18 cellular contexts compared by ENCODE assay signal in genomic region chr11:61785837-61786402, GRCh38. TPM values are rescaled to one million over a fixed set of nuclear protein-coding genes. Genes with fewer than 3 reads are reported as not detected.
A peak's percentile ranks its signal among the peaks of the same experiment; 100 is the strongest.
DNase-seq lines count a peak whose midpoint lies in the region; ATAC-seq and TF ChIP-seq lines count a peak whose summit lies in the region.
"Had no signal": no experiment of that assay in that cellular context is flagged by ENCODE, and none has a peak within 500 bp of the region (broad histone marks: within the 10 kb centered on the region; RNA-seq: fewer than 3 reads in every experiment).

No MANE protein-coding gene starts in this region.

- no peak overlapping the region for H4K5ac ChIP-seq in H9 (ENCODE audit: insufficient read length, low read depth, low read length)

- no peak overlapping the region for H2BK12ac ChIP-seq in H9 (ENCODE audit: insufficient read length, low read depth, low read length)

- no peak overlapping the region for H3K23ac ChIP-seq in H9 (ENCODE audit: insufficient read length, low read depth, low read length)

- H3K79me2 ChIP-seq in H9 (ENCODE audit: insufficient read depth, low read length) = no peaks in the 10 kb centered on the region

- no peak overlapping the region for H3K14ac ChIP-seq in H9 (ENCODE audit: insufficient read depth, low read length)

- ATAC-seq in stimulated activated memory B cell treated with anti-CD40 and anti-IgM and Interleukin-4, amounts not matched to agents 10 μg/mL and 1 μg/mL and 100 μg/mL, for 72 hours = peak; percentile 42
- ATAC-seq in left lung (no peak), HG03520 (IDR thresholded peaks at IDR 0.05; ENCODE audit: unreplicated experiment) (no peak)
- ATAC-seq: activated CD4-positive, CD25-positive, alpha-beta regulatory T cell treated with anti-CD3 and anti-CD28 coated beads, Interleukin-2, amount 50 U/mL, for 24 hours; effector memory CD8-positive, alpha-beta T cell had no signal

- H3K9me3 ChIP-seq in H9 (ENCODE audit: control insufficient read depth, low read depth, low read length) (no peaks in the 10 kb centered on the region), left lung (no peaks in the 10 kb centered on the region)
- H3K9me3 ChIP-seq: ovary, SJCRH30, upper lobe of left lung had no signal

- no peak overlapping the region for H2BK120ac ChIP-seq in H9 (ENCODE audit: low read depth, low read length, poor library complexity, severe bottlenecking)

- intact Hi-C loops in left lung (cut with DNase I) = no loop called here

- DNase-seq in H9 (peak; percentile 26), germinal center (ENCODE audit: low spot score) (peak; percentile 57), left lung (no peak), hippocampal formation (lab: John Stamatoyannopoulos, UW) (no peak)
- DNase-seq: activated effector memory CD4-positive, alpha-beta T cell treated with Interleukin-2 at 50 U/mL for 16 hours; caudate nucleus; effector memory CD8-positive, alpha-beta T cell; MV-4-11; NCI-H2029; NCI-H510A treated with DMSO at 0.1 percent for 48 hours; ovary; SJCRH30; upper lobe of left lung had no signal

- no peak overlapping the region for H3K9ac ChIP-seq in H9 (ENCODE audit: extremely low read depth, insufficient read length, low read length)

- H3K27ac ChIP-seq in H9 (ENCODE audit: insufficient read length, low read depth, low read length) = no peak overlapping the region
- H3K27ac ChIP-seq in left lung = no peak overlapping the region
- H3K27ac ChIP-seq: ovary, SJCRH30, upper lobe of left lung had no signal

- no peak overlapping the region for H4K91ac ChIP-seq in H9 (ENCODE audit: insufficient read length, low read depth, low read length)

- no peak overlapping the region for H3K4me3 Mint-ChIP-seq in H9
- H3K4me3 Mint-ChIP-seq in stimulated activated memory B cell treated with anti-CD40 and anti-IgM and Interleukin-4, amounts not matched to agents 10 μg/mL and 1 μg/mL and 100 μg/mL, for 72 hours = no peak overlapping the region
- H3K4me3 Mint-ChIP-seq: effector memory CD8-positive, alpha-beta T cell had no signal

- H2AFZ ChIP-seq in H9 (ENCODE audit: low read length) = no peak overlapping the region
- H2AFZ ChIP-seq: hepatocyte had no signal

- H2BK5ac ChIP-seq in H9 (ENCODE audit: insufficient read length, low read length) = no peak overlapping the region

- peaks cover 29 to 71% (median 69%) of the 10 kb centered on the region in 3 experiments for H3K36me3 Mint-ChIP-seq in H9 (ENCODE audit: insufficient read depth in 1 of 3, low read depth in 3 of 3)
- peaks cover 51% of the 10 kb centered on the region for H3K36me3 Mint-ChIP-seq in stimulated activated memory B cell treated with anti-CD40 and anti-IgM and Interleukin-4, amounts not matched to agents 10 μg/mL and 1 μg/mL and 100 μg/mL, for 72 hours

- no peaks in the 10 kb centered on the region for H3K9me3 Mint-ChIP-seq in H9
- H3K9me3 Mint-ChIP-seq in stimulated activated memory B cell treated with anti-CD40 and anti-IgM and Interleukin-4, amounts not matched to agents 10 μg/mL and 1 μg/mL and 100 μg/mL, for 72 hours = no peaks in the 10 kb centered on the region
- H3K9me3 Mint-ChIP-seq: effector memory CD8-positive, alpha-beta T cell had no signal

- H3K27me3 ChIP-seq in H9 (ENCODE audit: insufficient read depth, low read length) (no peaks in the 10 kb centered on the region), left lung (no peaks in the 10 kb centered on the region)
- H3K27me3 ChIP-seq: hepatocyte, ovary, SJCRH30, upper lobe of left lung had no signal

- H2BK15ac ChIP-seq in H9 (ENCODE audit: low read depth, low read length) = no peak overlapping the region

- H3K4me1 Mint-ChIP-seq in H9 = peaks cover 0 to 4% of the 10 kb centered on the region in 2 experiments; a peak in 1 of 4 replicates
- H3K4me1 Mint-ChIP-seq in stimulated activated memory B cell treated with anti-CD40 and anti-IgM and Interleukin-4, amounts not matched to agents 10 μg/mL and 1 μg/mL and 100 μg/mL, for 72 hours = peaks cover 20% of the 10 kb centered on the region

- no peaks in the 10 kb centered on the region for H3K4me1 ChIP-seq in H9 (ENCODE audit: insufficient read depth, low read length)
- H3K4me1 ChIP-seq in left lung = peaks cover 2 to 8% of the 10 kb centered on the region in 2 donors

- H3K56ac ChIP-seq in H9 (ENCODE audit: insufficient read length, low read depth, low read length) = no peak overlapping the region

- no peak overlapping the region for H3K4ac ChIP-seq in H9 (ENCODE audit: low read depth, low read length)

- WGBS in H9 (ENCODE audit: extremely low coverage, insufficient read length, low lambda C conversion rate) = no CpG with 5 or more reads among the region's 11 CpGs

- H4K8ac ChIP-seq in H9 (replicated peaks; ENCODE audit: insufficient read length, low read depth, low read length) = no peak overlapping the region

- H3K4me2 ChIP-seq in H9 (ENCODE audit: insufficient read depth, insufficient read length, low read length) = no peak overlapping the region
- H3K4me2 ChIP-seq: hepatocyte had no signal

- no peak for TF ChIP-seq CTCF in H9 (conservative IDR thresholded peaks at IDR 0.05)
- TF ChIP-seq CTCF in left lung (IDR thresholded peaks at IDR 0.05) = no peak

- H3K36me3 ChIP-seq in left lung = peaks cover 0 to 64% of the 10 kb centered on the region in 2 donors
- H3K36me3 ChIP-seq: ovary, SJCRH30 had no signal

- peaks cover 2% of the 10 kb centered on the region for H4K20me1 ChIP-seq in H9 (ENCODE audit: control insufficient read depth, insufficient read depth, insufficient read length)

- H3K4me3 ChIP-seq in left lung = no peak overlapping the region
- H3K4me3 ChIP-seq: hepatocyte, ovary, SJCRH30, upper lobe of left lung had no signal

- H2AK5ac ChIP-seq in H9 (ENCODE audit: insufficient read length, low read length) = no peak overlapping the region

- no peak overlapping the region for H3K18ac ChIP-seq in H9 (ENCODE audit: insufficient read length, low read depth, low read length)

- H3K27me3 Mint-ChIP-seq in H9 (ENCODE audit: low read depth) = no peaks in the 10 kb centered on the region
- no peaks in the 10 kb centered on the region for H3K27me3 Mint-ChIP-seq in stimulated activated memory B cell treated with anti-CD40 and anti-IgM and Interleukin-4, amounts not matched to agents 10 μg/mL and 1 μg/mL and 100 μg/mL, for 72 hours
- H3K27me3 Mint-ChIP-seq: effector memory CD8-positive, alpha-beta T cell had no signal

- H3K27ac Mint-ChIP-seq in H9 = no peak overlapping the region
- no peak overlapping the region for H3K27ac Mint-ChIP-seq in stimulated activated memory B cell treated with anti-CD40 and anti-IgM and Interleukin-4, amounts not matched to agents 10 μg/mL and 1 μg/mL and 100 μg/mL, for 72 hours

- H3K23me2 ChIP-seq in H9 (ENCODE audit: insufficient read length, low read depth, low read length, poor library complexity, severe bottlenecking) = no peaks in the 10 kb centered on the region

- H3K79me1 ChIP-seq in H9 (ENCODE audit: insufficient read depth, low read depth, low read length, poor library complexity, severe bottlenecking) = no peaks in the 10 kb centered on the region

- no peak overlapping the region for H2BK20ac ChIP-seq in H9 (ENCODE audit: low read depth, low read length, poor library complexity, severe bottlenecking)

- no peak overlapping the region for H3T11ph ChIP-seq in H9 (ENCODE audit: low read length)

RNA-seq across cellular contexts. Expression of gene TMEM258, which starts 6.5 kb away (rescaled TPM):
- total RNA-seq in H9 (2021) = 199 and 201 TPM in 2 replicates
- total RNA-seq in left lung = 100 to 1,000 TPM; 129 to 136 TPM

RNA-seq across cellular contexts. Expression of gene FEN1, which starts 6.8 kb away (rescaled TPM):
- total RNA-seq in H9 (2021) (114 and 115 TPM in 2 replicates), left lung (10 to 100 TPM; 13.9 to 23.1 TPM)

RNA-seq across cellular contexts. Expression of gene FADS1, which starts 30.9 kb away (rescaled TPM):
- total RNA-seq in H9 (2021) = 125 and 126 TPM in 2 replicates
- total RNA-seq in left lung = 100 to 1,000 TPM in 1 of 2 donors, 10 to 100 TPM in 1; 51.9 to 161 TPM

RNA-seq across cellular contexts. Expression of gene MYRF, which starts 33.5 kb away (rescaled TPM):
- total RNA-seq in H9 (2021) (12.9 and 13.9 TPM in 2 replicates), left lung (10 to 100 TPM; 15.4 to 17.3 TPM)
- total RNA-seq: skeletal muscle tissue had no signal

RNA-seq across cellular contexts. Expression of gene FADS2, which starts 42.2 kb away (rescaled TPM):
- total RNA-seq in H9 (2021) (316 and 322 TPM in 2 replicates), left lung (100 to 1,000 TPM; 153 to 295 TPM)

Comparison
In these comparisons a context has a peak if more than half of its experiments do, and no peak if none do; other contexts are left out.
1. DNase-seq: peak in H9 (single experiment) and germinal center (single experiment); none in left lung (0 of 2) and hippocampal formation (0 of 2).